ENCODE assay signal across 8 cellular contexts in the genomic region with DNA sequence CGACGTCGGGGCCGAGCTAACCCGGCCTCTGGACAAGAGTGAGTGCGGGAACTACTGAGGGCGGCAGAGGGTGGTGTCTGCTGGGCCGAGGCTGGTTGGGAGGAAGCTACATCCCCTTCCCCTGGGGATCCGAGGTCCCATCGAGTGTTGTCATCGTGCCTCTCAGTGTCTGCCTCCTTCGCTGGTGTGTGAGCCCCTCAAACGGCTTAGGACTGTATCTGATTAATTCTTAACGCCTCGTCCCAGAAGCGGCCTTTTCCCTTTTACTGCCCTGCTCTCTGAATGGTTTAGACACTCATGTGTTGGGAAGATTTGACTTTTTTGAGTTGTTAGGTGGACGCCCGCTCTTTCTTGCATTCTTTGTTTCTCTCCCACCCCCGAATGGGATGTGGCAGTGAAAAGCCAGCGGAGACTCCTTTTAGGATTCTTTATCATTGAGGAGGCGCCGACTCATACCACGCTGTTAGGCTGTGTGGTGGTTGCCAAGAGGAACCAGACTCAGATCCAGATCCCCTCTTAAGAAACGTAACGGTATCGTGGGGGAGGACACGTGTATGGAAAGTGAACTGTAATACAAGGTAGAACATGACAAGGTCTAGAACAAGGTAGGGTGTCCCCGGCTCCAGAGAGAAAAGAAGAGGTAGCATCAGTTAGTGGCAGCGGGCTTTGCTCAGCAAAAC. TPM values are rescaled to one million over a fixed set of nuclear protein-coding genes. Genes with fewer than 3 reads are reported as not detected.
DNase-seq lines count a peak whose midpoint lies in the region; ATAC-seq lines count a peak whose summit lies in the region.

No MANE protein-coding gene starts in this region.

- no peak overlapping the region for H2AFZ ChIP-seq in Karpas-422 (ENCODE audit: low read length)

- H3K9me2 ChIP-seq in Karpas-422 (replicated peaks; ENCODE audit: insufficient read depth, low read length), result no peaks in the 10 kb centered on the region

- H3K4me3 ChIP-seq in Karpas-422 (ENCODE audit: low read length) (peak overlapping the region; percentile 92), skin epidermis (peak overlapping the region; percentile 85 to 99 (median 92))

- H3K9ac ChIP-seq in Karpas-422 (ENCODE audit: low read length), result peak overlapping the region; percentile 94

- ATAC-seq in HG02840 (IDR thresholded peaks at IDR 0.05; ENCODE audit: low FRiP score, unreplicated experiment), result no peak

- H3K27me3 ChIP-seq in Karpas-422 (ENCODE audit: low read length), result no peaks in the 10 kb centered on the region

- H3K27ac ChIP-seq in Karpas-422 (ENCODE audit: low read length) (peak overlapping the region; percentile 68), skin epidermis (peak overlapping the region; percentile 63 to 99 (median 94))

- H3K79me2 ChIP-seq in Karpas-422 (ENCODE audit: low read length), result peaks cover 62% of the 10 kb centered on the region

- H3K4me1 ChIP-seq in Karpas-422 (ENCODE audit: low read length), result peaks cover 40% of the 10 kb centered on the region

- peak; percentile 38 for DNase-seq in DMS53 (lab: John Stamatoyannopoulos, UW)
- no peak for DNase-seq in DMS53 treated with DMSO at 0.1 percent for 48 hours (lab: John Stamatoyannopoulos, UW; ENCODE audit: unreplicated experiment)
- DNase-seq in Karpas-422, result peak; percentile 79
- peak; percentile 33 for DNase-seq in activated naive CD4-positive, alpha-beta T cell treated with anti-CD3 and anti-CD28 coated beads, Interleukin-2, amount 50 U/mL, for 16 hours
- peak; percentile 24 for DNase-seq in hepatic stellate cell (ENCODE audit: low spot score)
- no peak for DNase-seq in DMS114 treated with DMSO at 0.1 percent for 48 hours (lab: John Stamatoyannopoulos, UW; ENCODE audit: unreplicated experiment)

- 0 out of 2 replicates have a peak, but pooled peaks cover 4% of the 10 kb centered on the region for H3K36me3 ChIP-seq in Karpas-422 (ENCODE audit: insufficient read depth, low read length)

- H3K9me3 ChIP-seq in Karpas-422 (ENCODE audit: low read length), result no peaks in the 10 kb centered on the region

- H4K20me1 ChIP-seq in Karpas-422 (ENCODE audit: insufficient read depth, low read depth, low read length), result no peaks in the 10 kb centered on the region; the same call in 1 of the 2 replicates

- H3K4me2 ChIP-seq in Karpas-422 (ENCODE audit: low read depth, low read length, poor library complexity, severe bottlenecking), result peak overlapping the region; percentile 90

RNA-seq across cellular contexts. Expression of a gene that starts 0.6 kb away (rescaled TPM):
- 37.6 and 42.0 TPM in 2 replicates for total RNA-seq in Karpas-422 (2014; rRNA removed; shearing (Covaris generic); ENCODE audit: low replicate concordance)

RNA-seq across cellular contexts. Expression of a gene that starts 39.5 kb away (rescaled TPM):
- total RNA-seq in Karpas-422 (2014; rRNA removed; shearing (Covaris generic); ENCODE audit: low replicate concordance), result not detected in 2 replicates

RNA-seq across cellular contexts. Expression of a gene that starts 56.7 kb away (rescaled TPM):
- total RNA-seq in Karpas-422 (2014; rRNA removed; shearing (Covaris generic); ENCODE audit: low replicate concordance), result 9.4 and 28.3 TPM in 2 replicates

Comparison
In these comparisons a context has a peak if more than half of its experiments do, and no peak if none do; other contexts are left out.
1. DNase-seq: peak in DMS53 (single experiment), Karpas-422 (single experiment), activated naive CD4-positive, alpha-beta T cell treated with anti-CD3 and anti-CD28 coated beads, Interleukin-2, amount 50 U/mL, for 16 hours (single experiment) and hepatic stellate cell (single experiment); none in DMS53 treated with DMSO at 0.1 percent for 48 hours (single experiment) and DMS114 treated with DMSO at 0.1 percent for 48 hours (single experiment).